15 cellular contexts compared by ENCODE assay signal in the genomic region with DNA sequence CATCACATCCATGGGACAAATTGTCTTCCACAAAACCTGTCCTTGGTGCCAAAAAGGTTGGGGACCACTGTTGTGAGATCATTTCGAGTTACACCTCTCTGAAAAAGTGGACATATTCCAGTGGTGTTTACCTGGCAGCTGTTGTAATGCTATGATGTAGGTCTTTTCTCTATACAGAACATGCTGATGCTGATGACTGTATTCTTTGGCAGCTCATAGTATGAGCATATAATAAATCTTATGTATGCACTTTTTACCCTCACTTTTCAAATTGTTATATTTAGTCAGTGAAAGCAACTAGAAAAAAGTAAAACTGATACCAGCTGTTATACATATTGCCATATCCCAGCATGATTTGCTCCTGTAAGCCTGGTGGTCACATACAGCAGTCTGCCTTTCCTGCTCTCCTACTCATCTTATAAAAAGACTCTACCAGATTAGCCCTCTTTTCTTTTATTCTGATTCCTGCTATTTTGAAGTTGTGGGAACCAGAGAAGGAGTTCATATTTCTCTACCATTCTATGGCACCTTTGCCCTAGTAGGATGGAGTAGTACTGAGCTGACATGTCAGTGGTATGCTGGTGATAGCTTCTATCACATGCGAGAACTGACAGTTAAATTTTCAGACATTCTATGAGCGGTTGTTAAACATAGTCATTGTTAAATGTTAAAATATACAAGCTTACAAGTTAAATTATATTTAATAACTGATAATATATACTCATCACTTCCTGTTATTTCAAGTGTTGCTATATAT.
A peak's percentile ranks its signal among the peaks of the same experiment; 100 is the strongest.
DNase-seq lines count a peak whose midpoint lies in the region; ATAC-seq and TF ChIP-seq lines count a peak whose summit lies in the region.
"Had no signal": no experiment of that assay in that cellular context is flagged by ENCODE, and none has a peak within 500 bp of the region (broad histone marks: within the 10 kb centered on the region; RNA-seq: fewer than 3 reads in every experiment).

No MANE protein-coding gene starts in this region.

- no peak overlapping the region for H3K4me3 Mint-ChIP-seq in MCF 10A (ENCODE audit: unreplicated experiment)
- no peak overlapping the region for H3K4me3 Mint-ChIP-seq in CD8-positive, alpha-beta T cell

- POLR2A ChIA-PET in MCF 10A (lab: Yijun Ruan, JAX), result interaction anchor here (0.7 to 5.4 kb wide), 15 partner anchors 9 to 389 kb away, joined by 3 to 48 read pairs (median 7); partner anchors contain the start of gene FNDC3B
- POLR2A ChIA-PET in RWPE1 (lab: Yijun Ruan, JAX; ENCODE audit: low non-redundant PET), result no interaction called here
- POLR2A ChIA-PET in CD8-positive, alpha-beta T cell (lab: Charles Lee), result interaction anchor here (0.6 kb wide), 1 partner anchor 132 kb away, joined by 3 read pairs; no protein-coding TSS in a partner anchor

- 96% methylated on average over 3 of the region's 3 CpGs for WGBS in smooth muscle cell (ENCODE audit: low lambda C conversion rate)

- peaks cover 100% of the 10 kb centered on the region for H3K79me2 ChIP-seq in smooth muscle cell (ENCODE audit: low read depth)

- BruUV-seq in MCF 10A (replicated peaks; lab: Mats Ljungman, UMichigan), result no TSS peak

- H3K27me3 ChIP-seq in breast epithelium (no peaks in the 10 kb centered on the region), smooth muscle cell (ENCODE audit: low read depth) (no peaks in the 10 kb centered on the region)
- H3K27me3 ChIP-seq in CD8-positive, alpha-beta T cell (ENCODE audit: insufficient read depth, low read length), result no peaks in the 10 kb centered on the region
- H3K27me3 ChIP-seq: BLaER1 treated with 17β-estradiol and CSF1 and Interleukin-3, amounts not matched to agents 10 nM and 100 nM had no signal

- peak overlapping the region; percentile 1 for H3K9ac ChIP-seq in smooth muscle cell (ENCODE audit: low read depth)
- H3K9ac ChIP-seq: BLaER1 treated with 17β-estradiol and CSF1 and Interleukin-3, amounts not matched to agents 10 nM and 100 nM had no signal

- H2AFZ ChIP-seq in smooth muscle cell (ENCODE audit: low read depth), result no peak overlapping the region

- peak overlapping the region; percentile 72 for H3K4me2 ChIP-seq in smooth muscle cell

- H3K9me3 Mint-ChIP-seq in MCF 10A (ENCODE audit: unreplicated experiment), result no peaks in the 10 kb centered on the region
- H3K9me3 Mint-ChIP-seq in CD8-positive, alpha-beta T cell, result no peaks in the 10 kb centered on the region

- H3K4me1 ChIP-seq in breast epithelium (peaks cover 0 to 15% of the 10 kb centered on the region in 2 donors), smooth muscle cell (ENCODE audit: low read depth) (peaks cover 24% of the 10 kb centered on the region)
- no peaks in the 10 kb centered on the region for H3K4me1 ChIP-seq in CD8-positive, alpha-beta T cell (ENCODE audit: insufficient read depth, low read length)

- peaks cover 12% of the 10 kb centered on the region for H3K36me3 Mint-ChIP-seq in MCF 10A (ENCODE audit: insufficient read depth, unreplicated experiment)
- H3K36me3 Mint-ChIP-seq in CD8-positive, alpha-beta T cell, result peaks cover 2% of the 10 kb centered on the region

- peak overlapping the region in 1 of 2 donors; percentile 43 for H3K27ac ChIP-seq in breast epithelium
- peak overlapping the region; percentile 54 for H3K27ac ChIP-seq in RWPE1
- peak overlapping the region; percentile 85 for H3K27ac ChIP-seq in smooth muscle cell (ENCODE audit: low read depth)
- H3K27ac ChIP-seq in CD8-positive, alpha-beta T cell (ENCODE audit: low read depth, low read length), result no peak overlapping the region
- H3K27ac ChIP-seq: lower lobe of right lung had no signal

- H3K4me3 ChIP-seq in breast epithelium (no peak overlapping the region), fibroblast of mammary gland (ENCODE audit: control insufficient read depth, low read depth, low read length) (no peak overlapping the region), smooth muscle cell (no peak overlapping the region)
- H3K4me3 ChIP-seq in CD8-positive, alpha-beta T cell (ENCODE audit: low read depth, low read length), result no peak overlapping the region
- H3K4me3 ChIP-seq: BLaER1 treated with 17β-estradiol and CSF1 and Interleukin-3, amounts not matched to agents 10 nM and 100 nM; coronary artery; lower lobe of right lung had no signal

- H3K27me3 Mint-ChIP-seq in MCF 10A (ENCODE audit: insufficient read depth, unreplicated experiment), result no peaks in the 10 kb centered on the region
- no peaks in the 10 kb centered on the region for H3K27me3 Mint-ChIP-seq in CD8-positive, alpha-beta T cell (ENCODE audit: low read depth)

- CTCF ChIA-PET in MCF 10A (lab: Yijun Ruan, JAX) (interaction anchor here (0.6 to 1.9 kb wide), 6 partner anchors 28 to 189 kb away, joined by 3 to 5 read pairs (median 3); no protein-coding TSS in a partner anchor), RWPE1 (lab: Yijun Ruan, JAX) (interaction anchor here (1.5 kb wide), 1 partner anchor 9 kb away, joined by 3 read pairs; no protein-coding TSS in a partner anchor)
- CTCF ChIA-PET in CD8-positive, alpha-beta T cell (lab: Charles Lee), result no interaction called here

- H3K27ac Mint-ChIP-seq in MCF 10A (ENCODE audit: low read depth, unreplicated experiment), result peak overlapping the region; percentile 96
- no peak overlapping the region for H3K27ac Mint-ChIP-seq in CD8-positive, alpha-beta T cell

- no peak for TF ChIP-seq POLR2A in breast epithelium (IDR thresholded peaks at IDR 0.05)

- TF ChIP-seq CTCF in MCF 10A (IDR thresholded peaks at IDR 0.05; ENCODE audit: unreplicated experiment), result no peak
- TF ChIP-seq CTCF in breast epithelium (IDR thresholded peaks at IDR 0.05), result no peak
- no peak for TF ChIP-seq CTCF in RWPE1 (conservative IDR thresholded peaks at IDR 0.05; ENCODE audit: low read depth)
- TF ChIP-seq CTCF in fibroblast of mammary gland (conservative IDR thresholded peaks at IDR 0.05; ENCODE audit: control insufficient read depth, insufficient read depth, low read depth, low read length), result no peak
- no peak for TF ChIP-seq CTCF in smooth muscle cell (IDR thresholded peaks at IDR 0.05; ENCODE audit: borderline replicate concordance, insufficient read depth, poor library complexity, severe bottlenecking)
- TF ChIP-seq CTCF in CD8-positive, alpha-beta T cell (IDR thresholded peaks at IDR 0.05), result no peak

- peaks cover 47% of the 10 kb centered on the region for H3F3A ChIP-seq in smooth muscle cell (ENCODE audit: low read depth)

- H4K20me1 ChIP-seq in smooth muscle cell (ENCODE audit: low read depth), result peaks cover 100% of the 10 kb centered on the region

- intact Hi-C loops in MCF 10A (cut with micrococcal nuclease), result loop anchor here (2.0 kb wide), 1 partner anchor 27 kb away; no protein-coding TSS in a partner anchor
- intact Hi-C loops in breast epithelium (cut with DNase I; ENCODE audit: low total_unique reads), result no loop called here
- intact Hi-C loops in CD8-positive, alpha-beta T cell (cut with DNase I, micrococcal nuclease), result no loop called here

- DNase-seq in MCF 10A (ENCODE audit: unreplicated experiment), result no peak
- no peak for DNase-seq in breast epithelium (ENCODE audit: low spot score in 2 of 2)
- no peak for DNase-seq in RWPE1 (ENCODE audit: low spot score)
- DNase-seq in fibroblast of mammary gland (ENCODE audit: low read depth), result peak; percentile 71
- DNase-seq in smooth muscle cell (lab: John Stamatoyannopoulos, UW; ENCODE audit: unreplicated experiment), result no peak
- no peak for DNase-seq in CD8-positive, alpha-beta T cell
- DNase-seq: activated naive CD4-positive, alpha-beta T cell; DMS153; lower lobe of right lung; NCI-H1436; stimulated activated CD8-positive, alpha-beta memory T cell treated with anti-CD3 and anti-CD28 coated beads, Interleukin-4, amount 100 ng/mL, for 48 hours had no signal

- no peaks in the 10 kb centered on the region for H3K9me3 ChIP-seq in breast epithelium
- no peaks in the 10 kb centered on the region for H3K9me3 ChIP-seq in smooth muscle cell (replicated peaks; ENCODE audit: low read depth)
- H3K9me3 ChIP-seq in CD8-positive, alpha-beta T cell (ENCODE audit: low read length), result no peaks in the 10 kb centered on the region
- H3K9me3 ChIP-seq: BLaER1 treated with 17β-estradiol and CSF1 and Interleukin-3, amounts not matched to agents 10 nM and 100 nM; lower lobe of right lung had no signal

- H3K36me3 ChIP-seq in breast epithelium, result no peaks in the 10 kb centered on the region
- no peaks in the 10 kb centered on the region for H3K36me3 ChIP-seq in smooth muscle cell (ENCODE audit: low read depth)
- no peaks in the 10 kb centered on the region for H3K36me3 ChIP-seq in CD8-positive, alpha-beta T cell (ENCODE audit: insufficient read depth, low read length)
- H3K36me3 ChIP-seq: lower lobe of right lung had no signal

- ATAC-seq in GM18868 (IDR thresholded peaks at IDR 0.05; ENCODE audit: unreplicated experiment) (no peak), GM18511 (IDR thresholded peaks at IDR 0.05; ENCODE audit: unreplicated experiment) (no peak)
- ATAC-seq in CD8-positive, alpha-beta T cell, result no peak

- peaks cover 16% of the 10 kb centered on the region for H3K4me1 Mint-ChIP-seq in MCF 10A (ENCODE audit: insufficient read depth, unreplicated experiment)
- peaks cover 4% of the 10 kb centered on the region for H3K4me1 Mint-ChIP-seq in CD8-positive, alpha-beta T cell (ENCODE audit: low read depth)
